ENCODE assay signal across 11 cellular contexts in the genomic region with DNA sequence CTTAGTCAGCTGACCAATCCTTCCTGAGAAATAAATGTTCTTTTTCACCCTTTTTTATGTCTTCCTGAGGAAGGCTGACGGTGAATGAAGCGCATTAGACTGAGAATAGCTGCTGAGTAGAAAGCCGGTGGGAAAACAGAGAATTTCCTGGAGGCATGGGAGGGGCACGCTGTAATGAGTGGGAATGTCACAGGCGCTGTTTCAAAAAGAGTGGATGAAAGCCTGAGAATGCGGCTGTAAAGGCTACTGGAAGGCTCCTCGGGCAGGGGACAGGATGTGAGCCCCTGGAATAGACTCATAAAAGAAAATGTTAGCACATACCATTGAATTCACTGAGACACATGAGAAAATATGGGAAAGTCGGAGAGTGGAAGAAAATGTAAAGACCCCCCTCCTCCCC. TPM values are rescaled to one million over a fixed set of nuclear protein-coding genes. Genes with fewer than 3 reads are reported as not detected.
DNase-seq lines count a peak whose midpoint lies in the region; ATAC-seq and TF ChIP-seq lines count a peak whose summit lies in the region.
"Not testable (repeated sequence)": the region's sequence is repeated elsewhere in the genome, so short reads cannot be mapped to it uniquely, and the experiment has no call there.
"Had no signal": no experiment of that assay in that cellular context is flagged by ENCODE, and none has a peak within 500 bp of the region (broad histone marks: within the 10 kb centered on the region; RNA-seq: fewer than 3 reads in every experiment).

No MANE protein-coding gene starts in this region.

- peak overlapping the region; percentile 25 to 56 (median 44); a peak in 16 of 22 replicates for H3K4me2 ChIP-seq in BLaER1 treated with 17β-estradiol and CSF1 and Interleukin-3, amounts not matched to agents 10 nM and 100 nM
- H3K4me2 ChIP-seq in GM23248 (ENCODE audit: unreplicated experiment); mammary epithelial cell (ENCODE audit: insufficient read depth, low read depth, low read length): not testable (repeated sequence)

- H3K36me3 Mint-ChIP-seq in activated B cell treated with CpG ODN at 0.5 μM for 24 hours (ENCODE audit: low read depth); activated T-helper 17 cell treated with anti-CD3 and anti-CD28 coated beads, Interleukin-2, amount 50 U/mL, for 72 hours (ENCODE audit: low read depth); naive thymus-derived CD4-positive, alpha-beta T cell; stimulated activated effector memory CD8-positive, alpha-beta T cell treated with anti-CD3 and anti-CD28 coated beads, Interleukin-12 subunit alpha, Interleukin-12 subunit beta, amount 100 ng/mL, for 72 hours: not testable (repeated sequence)

- 23 to 39% methylated on average over 6 of the region's 8 CpGs for WGBS in GM23248 (ENCODE audit: low coverage in 1 of 2, low lambda C conversion rate in 2 of 2, missing lambda C conversion rate in 2 of 2), 2 experiments
- 21% methylated on average over 5 of the region's 8 CpGs for WGBS in mammary epithelial cell (ENCODE audit: low coverage, missing lambda C conversion rate)
- 30 to 43% methylated on average over 4 to 5 of the region's 8 CpGs for WGBS in heart right ventricle, 2 donors

- peak overlapping the region in 9 of 11 experiments; percentile 42 to 77 (median 62); a peak in 12 of 22 replicates for H3K9ac ChIP-seq in BLaER1 treated with 17β-estradiol and CSF1 and Interleukin-3, amounts not matched to agents 10 nM and 100 nM
- peak overlapping the region; percentile 43; the same call in 1 of the 2 replicates for H3K9ac ChIP-seq in GM23248
- H3K9ac ChIP-seq in mammary epithelial cell (ENCODE audit: insufficient read depth, low read length) = not testable (repeated sequence)

- H4K20me1 ChIP-seq in BLaER1 treated with 17β-estradiol and CSF1 and Interleukin-3, amounts not matched to agents 10 nM and 100 nM; GM23248 (ENCODE audit: insufficient read depth); mammary epithelial cell (ENCODE audit: insufficient read depth, low read length): not testable (repeated sequence)

- dilution Hi-C loops in mammary epithelial cell (cut with HindIII; ENCODE audit: low sequenced_read_pairs) = not testable (repeated sequence)

- not testable (repeated sequence) for H3K9me2 ChIP-seq in GM23248 (ENCODE audit: insufficient read depth)

- H3K4me1 ChIP-seq in BLaER1 treated with 17β-estradiol and CSF1 and Interleukin-3, amounts not matched to agents 10 nM and 100 nM = peaks cover 0 to 49% (median 30%) of the 10 kb centered on the region in 10 experiments; a peak in 17 of 20 replicates
- not testable (repeated sequence) for H3K4me1 ChIP-seq in GM23248 (ENCODE audit: insufficient read depth); mammary epithelial cell (ENCODE audit: insufficient read depth, low read length); heart right ventricle; naive thymus-derived CD4-positive, alpha-beta T cell (ENCODE audit: control insufficient read depth in 2 of 2, insufficient read depth in 2 of 2, low read length in 2 of 2)

- H3K4me3 ChIP-seq in BLaER1 treated with 17β-estradiol and CSF1 and Interleukin-3, amounts not matched to agents 10 nM and 100 nM; mammary epithelial cell (replicated peaks in 1 of 3; ENCODE audit: insufficient read depth in 1 of 3, low read depth in 2 of 3, low read length in 3 of 3); naive thymus-derived CD4-positive, alpha-beta T cell (ENCODE audit: low read length): not testable (repeated sequence)
- peak overlapping the region; percentile 46; the same call in 1 of the 2 replicates for H3K4me3 ChIP-seq in GM23248
- H3K4me3 ChIP-seq in heart right ventricle = peak overlapping the region in 1 of 10 donors; percentile 23

- BruUV-seq in mammary epithelial cell (replicated peaks; lab: Mats Ljungman, UMichigan) = not testable (repeated sequence)

- H3K27me3 ChIP-seq in BLaER1 treated with 17β-estradiol and CSF1 and Interleukin-3, amounts not matched to agents 10 nM and 100 nM; GM23248 (replicated peaks; ENCODE audit: insufficient read depth); mammary epithelial cell (ENCODE audit: insufficient read depth, low read length); naive thymus-derived CD4-positive, alpha-beta T cell (ENCODE audit: control insufficient read depth in 2 of 2, insufficient read depth in 2 of 2, low read length in 2 of 2): not testable (repeated sequence)
- H3K27me3 ChIP-seq in heart right ventricle = peaks cover 0 to 32% (median 9%) of the 10 kb centered on the region in 7 donors

- DNase-seq in GM23248; activated B cell treated with CpG ODN at 0.5 μM for 24 hours; mammary epithelial cell; naive thymus-derived CD4-positive, alpha-beta T cell; stimulated activated effector memory CD8-positive, alpha-beta T cell treated with anti-CD3 and anti-CD28 coated beads, Interleukin-12 subunit alpha, Interleukin-12 subunit beta, amount 100 ng/mL, for 72 hours (ENCODE audit: low spot score in 2 of 2): not testable (repeated sequence)
- DNase-seq in heart right ventricle = peak in 1 of 2 donors; percentile 8

- in situ Hi-C loops in GM23248 (cut with MboI); mammary epithelial cell (cut with MboI; ENCODE audit: low sequenced_read_pairs in 2 of 2): not testable (repeated sequence)

- H3K9me3 Mint-ChIP-seq in activated B cell treated with CpG ODN at 0.5 μM for 24 hours; activated T-helper 17 cell treated with anti-CD3 and anti-CD28 coated beads, Interleukin-2, amount 50 U/mL, for 72 hours; naive thymus-derived CD4-positive, alpha-beta T cell; stimulated activated effector memory CD8-positive, alpha-beta T cell treated with anti-CD3 and anti-CD28 coated beads, Interleukin-12 subunit alpha, Interleukin-12 subunit beta, amount 100 ng/mL, for 72 hours: not testable (repeated sequence)

- not testable (repeated sequence) for H3K27me3 Mint-ChIP-seq in activated B cell treated with CpG ODN at 0.5 μM for 24 hours; activated T-helper 17 cell treated with anti-CD3 and anti-CD28 coated beads, Interleukin-2, amount 50 U/mL, for 72 hours
- peaks cover 0 to 21% (median 8%) of the 10 kb centered on the region in 5 donors for H3K27me3 Mint-ChIP-seq in naive thymus-derived CD4-positive, alpha-beta T cell

- intact Hi-C loops in activated B cell treated with CpG ODN at 0.5 μM for 24 hours (cut with micrococcal nuclease); mammary epithelial cell (cut with micrococcal nuclease); heart right ventricle (cut with DNase I); naive thymus-derived CD4-positive, alpha-beta T cell (cut with micrococcal nuclease): not testable (repeated sequence)

- peak overlapping the region in 9 of 11 experiments; percentile 38 to 83 (median 76); a peak in 17 of 22 replicates for H3K27ac ChIP-seq in BLaER1 treated with 17β-estradiol and CSF1 and Interleukin-3, amounts not matched to agents 10 nM and 100 nM
- H3K27ac ChIP-seq in GM23248 = peak overlapping the region; percentile 62
- not testable (repeated sequence) for H3K27ac ChIP-seq in mammary epithelial cell (ENCODE audit: insufficient read depth, low read depth, low read length)
- peak overlapping the region in 3 of 10 donors; percentile 25 to 85 (median 53) for H3K27ac ChIP-seq in heart right ventricle
- H3K27ac ChIP-seq in naive thymus-derived CD4-positive, alpha-beta T cell (ENCODE audit: low read depth, low read length) = peak overlapping the region; percentile 64

- not testable (repeated sequence) for H2AFZ ChIP-seq in GM23248
- peak overlapping the region; percentile 62 for H2AFZ ChIP-seq in mammary epithelial cell (ENCODE audit: low read depth, low read length)

- H3F3A ChIP-seq in GM23248 (ENCODE audit: insufficient read depth) = not testable (repeated sequence)

- H3K4me3 Mint-ChIP-seq in activated B cell treated with CpG ODN at 0.5 μM for 24 hours = not testable (repeated sequence)
- H3K4me3 Mint-ChIP-seq in activated T-helper 17 cell treated with anti-CD3 and anti-CD28 coated beads, Interleukin-2, amount 50 U/mL, for 72 hours = peak overlapping the region; percentile 38
- H3K4me3 Mint-ChIP-seq in naive thymus-derived CD4-positive, alpha-beta T cell = peak overlapping the region in 6 of 10 donors; percentile 23 to 74 (median 54)
- peak overlapping the region; percentile 27 for H3K4me3 Mint-ChIP-seq in stimulated activated effector memory CD8-positive, alpha-beta T cell treated with anti-CD3 and anti-CD28 coated beads, Interleukin-12 subunit alpha, Interleukin-12 subunit beta, amount 100 ng/mL, for 72 hours

- not testable (repeated sequence) for H3K36me3 ChIP-seq in BLaER1 treated with 17β-estradiol and CSF1 and Interleukin-3, amounts not matched to agents 10 nM and 100 nM; GM23248 (ENCODE audit: low read depth); mammary epithelial cell (ENCODE audit: insufficient read depth, low read length); heart right ventricle; naive thymus-derived CD4-positive, alpha-beta T cell (ENCODE audit: control insufficient read depth in 2 of 3, insufficient read depth in 3 of 3, low read length in 3 of 3)

- ATAC-seq in activated B cell treated with CpG ODN at 0.5 μM for 24 hours (ENCODE audit: low read depth) = peak; percentile 16
- peak; percentile 28 for ATAC-seq in activated T-helper 17 cell treated with anti-CD3 and anti-CD28 coated beads, Interleukin-2, amount 50 U/mL, for 72 hours (replicated peaks)
- peak; percentile 58 to 90 (median 81) for ATAC-seq in heart right ventricle
- peak; percentile 32 for ATAC-seq in naive thymus-derived CD4-positive, alpha-beta T cell
- ATAC-seq in stimulated activated effector memory CD8-positive, alpha-beta T cell treated with anti-CD3 and anti-CD28 coated beads, Interleukin-12 subunit alpha, Interleukin-12 subunit beta, amount 100 ng/mL, for 72 hours = not testable (repeated sequence)

- peaks cover 14% of the 10 kb centered on the region for H3K4me1 Mint-ChIP-seq in activated B cell treated with CpG ODN at 0.5 μM for 24 hours
- H3K4me1 Mint-ChIP-seq in activated T-helper 17 cell treated with anti-CD3 and anti-CD28 coated beads, Interleukin-2, amount 50 U/mL, for 72 hours; stimulated activated effector memory CD8-positive, alpha-beta T cell treated with anti-CD3 and anti-CD28 coated beads, Interleukin-12 subunit alpha, Interleukin-12 subunit beta, amount 100 ng/mL, for 72 hours: not testable (repeated sequence)
- peaks cover 0 to 13% (median 9%) of the 10 kb centered on the region in 7 donors for H3K4me1 Mint-ChIP-seq in naive thymus-derived CD4-positive, alpha-beta T cell

- TF ChIP-seq CTCF in activated B cell treated with CpG ODN at 0.5 μM for 24 hours (IDR thresholded peaks at IDR 0.05); mammary epithelial cell (conservative IDR thresholded peaks at IDR 0.05 in 1 of 2, IDR thresholded peaks at IDR 0.05 in 1 of 2; ENCODE audit: extremely low read depth in 1 of 2, insufficient read depth in 1 of 2, low read depth in 1 of 2, low read length in 2 of 2); heart right ventricle (IDR thresholded peaks at IDR 0.05): not testable (repeated sequence)

- H3K27ac Mint-ChIP-seq in activated B cell treated with CpG ODN at 0.5 μM for 24 hours; activated T-helper 17 cell treated with anti-CD3 and anti-CD28 coated beads, Interleukin-2, amount 50 U/mL, for 72 hours; stimulated activated effector memory CD8-positive, alpha-beta T cell treated with anti-CD3 and anti-CD28 coated beads, Interleukin-12 subunit alpha, Interleukin-12 subunit beta, amount 100 ng/mL, for 72 hours: not testable (repeated sequence)
- H3K27ac Mint-ChIP-seq in naive thymus-derived CD4-positive, alpha-beta T cell = peak overlapping the region in 4 of 9 donors; percentile 62 to 82 (median 69)

- H3K79me2 ChIP-seq in GM23248 (ENCODE audit: insufficient read depth); mammary epithelial cell (ENCODE audit: insufficient read depth, low read length): not testable (repeated sequence)

- POLR2A ChIA-PET in activated B cell treated with CpG ODN at 0.5 μM for 24 hours (lab: Charles Lee); naive thymus-derived CD4-positive, alpha-beta T cell (lab: Charles Lee): not testable (repeated sequence)

- peaks cover 0 to 11% (median 0%) of the 10 kb centered on the region in 11 experiments; a peak in 1 of 22 replicates for H3K9me3 ChIP-seq in BLaER1 treated with 17β-estradiol and CSF1 and Interleukin-3, amounts not matched to agents 10 nM and 100 nM (replicated peaks in 1 of 11)
- H3K9me3 ChIP-seq in GM23248 (ENCODE audit: low read depth); mammary epithelial cell (replicated peaks; ENCODE audit: insufficient read depth, low read length); heart right ventricle; naive thymus-derived CD4-positive, alpha-beta T cell (ENCODE audit: control insufficient read depth in 2 of 3, low read length in 3 of 3): not testable (repeated sequence)

- CTCF ChIA-PET in activated B cell treated with CpG ODN at 0.5 μM for 24 hours (lab: Charles Lee); mammary epithelial cell (lab: Charles Lee; ENCODE audit: low non-redundant PET); naive thymus-derived CD4-positive, alpha-beta T cell (lab: Charles Lee): not testable (repeated sequence)

RNA-seq across cellular contexts. Expression of gene SLC2A14, which starts 29.6 kb away (rescaled TPM):
- total RNA-seq in GM23248 (2014; rRNA removed; shearing (Covaris generic)) = not detected in 2 replicates
- polyA plus RNA-seq in GM23248 (2016; fragmentation: Nextera tagmentation; extraction: Ambion mirVana) = not detected in 2 replicates
- 1.4 and 1.8 TPM in 2 replicates for total RNA-seq in activated B cell treated with CpG ODN at 0.5 μM for 24 hours
- total RNA-seq in activated T-helper 17 cell treated with anti-CD3 and anti-CD28 coated beads, Interleukin-2, amount 50 U/mL, for 72 hours = 1 to 10 TPM in 1 of 2 donors, under 1 TPM in 1; 0.58 to 2.3 TPM
- under 1 TPM in 1 of 2 donors, not detected in 1; 0.17 TPM for total RNA-seq in mammary epithelial cell
- 0.11 TPM for polyA plus RNA-seq in mammary epithelial cell
- not detected for polyA minus RNA-seq in mammary epithelial cell
- under 1 TPM in 3 of 10 donors, not detected in 7; 0.22 to 0.95 (median 0.39) TPM for total RNA-seq in heart right ventricle
- polyA plus RNA-seq in heart right ventricle = not detected
- total RNA-seq in naive thymus-derived CD4-positive, alpha-beta T cell = 1 to 10 TPM in 3 of 5 experiments, under 1 TPM in 2; 0.15 to 4.3 (median 1.9) TPM
- under 1 TPM in 1 of 2 donors, not detected in 1; 0.54 TPM for polyA plus RNA-seq in naive thymus-derived CD4-positive, alpha-beta T cell
- total RNA-seq: A172 had no signal

RNA-seq across cellular contexts. Expression of gene NANOG, which starts 53.9 kb away (rescaled TPM):
- 0.13 TPM in 1 of 2 replicates, not detected in the other for total RNA-seq in GM23248 (2014; rRNA removed; shearing (Covaris generic))
- polyA plus RNA-seq in GM23248 (2016; fragmentation: Nextera tagmentation; extraction: Ambion mirVana) (0.13 TPM in 1 of 2 replicates, not detected in the other), mammary epithelial cell (not detected), heart right ventricle (not detected)
- total RNA-seq in activated B cell treated with CpG ODN at 0.5 μM for 24 hours (not detected in 2 replicates), mammary epithelial cell (not detected), heart right ventricle (under 1 TPM in 2 of 10 donors, not detected in 8; 0.12 to 0.23 TPM)
- total RNA-seq in activated T-helper 17 cell treated with anti-CD3 and anti-CD28 coated beads, Interleukin-2, amount 50 U/mL, for 72 hours = not detected
- polyA minus RNA-seq in mammary epithelial cell = not detected
- under 1 TPM in 1 of 5 experiments, not detected in 4; 0.51 TPM for total RNA-seq in naive thymus-derived CD4-positive, alpha-beta T cell
- not detected for polyA plus RNA-seq in naive thymus-derived CD4-positive, alpha-beta T cell
- total RNA-seq: A172, HFFc6 had no signal
- polyA plus RNA-seq: K562 had no signal
